10 cellular contexts compared by ENCODE assay signal in the genomic region with DNA sequence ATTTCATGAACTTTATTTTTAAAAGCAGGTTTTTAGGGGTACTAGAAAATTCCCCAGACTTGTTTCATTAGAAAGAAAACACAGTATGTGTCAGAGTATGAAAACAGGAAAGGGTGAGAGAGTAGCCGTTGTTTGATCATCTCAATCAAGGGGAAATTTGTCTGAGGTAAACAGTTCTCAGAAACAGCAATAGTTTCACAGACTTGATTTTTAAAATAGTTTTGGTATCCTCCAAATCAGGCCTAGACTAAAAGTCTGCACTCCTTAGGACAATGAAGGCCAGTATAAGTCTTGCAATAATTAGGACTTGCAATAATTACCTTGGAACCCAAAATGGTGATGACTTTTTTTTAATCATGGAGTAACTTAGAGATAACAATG.
DNase-seq lines count a peak whose midpoint lies in the region; ATAC-seq and TF ChIP-seq lines count a peak whose summit lies in the region.
"Had no signal": no experiment of that assay in that cellular context is flagged by ENCODE, and none has a peak within 500 bp of the region (broad histone marks: within the 10 kb centered on the region; RNA-seq: fewer than 3 reads in every experiment).

No MANE protein-coding gene starts in this region.

- H3K4me1 Mint-ChIP-seq in activated naive CD4-positive, alpha-beta T cell treated with anti-CD3 and anti-CD28 coated beads, Interleukin-2, amount 10 ng/mL, durations not matched to agents 7 days and 5 days: peaks cover 68% of the 10 kb centered on the region
- peaks cover 40% of the 10 kb centered on the region for H3K4me1 Mint-ChIP-seq in activated naive CD8-positive, alpha-beta T cell treated with anti-CD3 and anti-CD28 coated beads, Interleukin-2, amount 10 ng/mL, durations not matched to agents 7 days and 5 days
- H3K4me1 Mint-ChIP-seq in type B pancreatic cell (ENCODE audit: unreplicated experiment) (peaks cover 16% of the 10 kb centered on the region), HFFc6 (ENCODE audit: low read depth) (no peaks in the 10 kb centered on the region)

- no peak for TF ChIP-seq CTCF in type B pancreatic cell (conservative IDR thresholded peaks at IDR 0.05)
- no peak for TF ChIP-seq CTCF in HFFc6 (IDR thresholded peaks at IDR 0.05)

- H3K27me3 Mint-ChIP-seq in activated naive CD4-positive, alpha-beta T cell treated with anti-CD3 and anti-CD28 coated beads, Interleukin-2, amount 10 ng/mL, durations not matched to agents 7 days and 5 days: no peaks in the 10 kb centered on the region
- H3K27me3 Mint-ChIP-seq in activated naive CD8-positive, alpha-beta T cell treated with anti-CD3 and anti-CD28 coated beads, Interleukin-2, amount 10 ng/mL, durations not matched to agents 7 days and 5 days: no peaks in the 10 kb centered on the region
- H3K27me3 Mint-ChIP-seq in type B pancreatic cell (peaks cover 2% of the 10 kb centered on the region), HFFc6 (ENCODE audit: insufficient read depth) (peaks cover 4% of the 10 kb centered on the region; the same call in 1 of the 2 replicates)

- peaks cover 55% of the 10 kb centered on the region for H3K36me3 Mint-ChIP-seq in activated naive CD4-positive, alpha-beta T cell treated with anti-CD3 and anti-CD28 coated beads, Interleukin-2, amount 10 ng/mL, durations not matched to agents 7 days and 5 days
- peaks cover 50% of the 10 kb centered on the region for H3K36me3 Mint-ChIP-seq in activated naive CD8-positive, alpha-beta T cell treated with anti-CD3 and anti-CD28 coated beads, Interleukin-2, amount 10 ng/mL, durations not matched to agents 7 days and 5 days
- H3K36me3 Mint-ChIP-seq in type B pancreatic cell: no peaks in the 10 kb centered on the region
- H3K36me3 Mint-ChIP-seq in HFFc6 (ENCODE audit: low read depth): no peaks in the 10 kb centered on the region

- H3K4me3 Mint-ChIP-seq in activated naive CD4-positive, alpha-beta T cell treated with anti-CD3 and anti-CD28 coated beads, Interleukin-2, amount 10 ng/mL, durations not matched to agents 7 days and 5 days: peak overlapping the region; percentile 72
- peak overlapping the region; percentile 86 for H3K4me3 Mint-ChIP-seq in activated naive CD8-positive, alpha-beta T cell treated with anti-CD3 and anti-CD28 coated beads, Interleukin-2, amount 10 ng/mL, durations not matched to agents 7 days and 5 days
- peak overlapping the region; percentile 15 for H3K4me3 Mint-ChIP-seq in type B pancreatic cell
- H3K4me3 Mint-ChIP-seq in HFFc6: no peak overlapping the region
- H3K4me3 Mint-ChIP-seq: neural crest cell had no signal

- no peak for DNase-seq in activated naive CD4-positive, alpha-beta T cell treated with anti-CD3 and anti-CD28 coated beads, Interleukin-2, amount 10 ng/mL, durations not matched to agents 7 days and 5 days
- DNase-seq in activated naive CD4-positive, alpha-beta T cell (lab: John Stamatoyannopoulos, UW): no peak
- DNase-seq in activated naive CD8-positive, alpha-beta T cell treated with anti-CD3 and anti-CD28 coated beads, Interleukin-2, amount 10 ng/mL, durations not matched to agents 7 days and 5 days: no peak
- DNase-seq in type B pancreatic cell (ENCODE audit: extremely low spot score, unreplicated experiment) (no peak), HFFc6 (no peak), NCI-H2081 (lab: John Stamatoyannopoulos, UW) (no peak)
- no peak for DNase-seq in stimulated activated CD4-positive, alpha-beta T cell treated with anti-CD3 and anti-CD28 coated beads, Interleukin-2, amount 100 ng/mL, for 24 hours
- DNase-seq: MG63 had no signal

- H3K9me3 Mint-ChIP-seq in activated naive CD4-positive, alpha-beta T cell treated with anti-CD3 and anti-CD28 coated beads, Interleukin-2, amount 10 ng/mL, durations not matched to agents 7 days and 5 days: peaks cover 18% of the 10 kb centered on the region
- peaks cover 7% of the 10 kb centered on the region for H3K9me3 Mint-ChIP-seq in activated naive CD8-positive, alpha-beta T cell treated with anti-CD3 and anti-CD28 coated beads, Interleukin-2, amount 10 ng/mL, durations not matched to agents 7 days and 5 days
- no peaks in the 10 kb centered on the region for H3K9me3 Mint-ChIP-seq in type B pancreatic cell
- H3K9me3 Mint-ChIP-seq in HFFc6: no peaks in the 10 kb centered on the region
- H3K9me3 Mint-ChIP-seq: neural crest cell had no signal

- POLR2A ChIA-PET in activated naive CD8-positive, alpha-beta T cell treated with anti-CD3 and anti-CD28 coated beads, Interleukin-2, amount 10 ng/mL, durations not matched to agents 7 days and 5 days (lab: Charles Lee): interaction anchor here (1.0 to 3.1 kb wide), 8 partner anchors 8 to 176 kb away, joined by 3 to 34 read pairs (median 6); a partner anchor contains a TSS

- H3K27ac Mint-ChIP-seq in activated naive CD4-positive, alpha-beta T cell treated with anti-CD3 and anti-CD28 coated beads, Interleukin-2, amount 10 ng/mL, durations not matched to agents 7 days and 5 days: peak overlapping the region; percentile 99
- peak overlapping the region; percentile 99 for H3K27ac Mint-ChIP-seq in activated naive CD8-positive, alpha-beta T cell treated with anti-CD3 and anti-CD28 coated beads, Interleukin-2, amount 10 ng/mL, durations not matched to agents 7 days and 5 days
- H3K27ac Mint-ChIP-seq in type B pancreatic cell: no peak overlapping the region
- H3K27ac Mint-ChIP-seq in HFFc6: no peak overlapping the region

- CTCF ChIA-PET in activated naive CD4-positive, alpha-beta T cell treated with anti-CD3 and anti-CD28 coated beads, Interleukin-2, amount 10 ng/mL, durations not matched to agents 7 days and 5 days (lab: Charles Lee): interaction anchor here (1.3 to 1.4 kb wide), 3 partner anchors 45 to 291 kb away, joined by 3 to 5 read pairs (median 3); no protein-coding TSS in a partner anchor

- peak; percentile 49 for ATAC-seq in HG03095 (IDR thresholded peaks at IDR 0.05; ENCODE audit: unreplicated experiment)
- peak; percentile 90 for ATAC-seq in activated naive CD8-positive, alpha-beta T cell treated with anti-CD3 and anti-CD28 coated beads, Interleukin-2, amount 10 ng/mL, durations not matched to agents 7 days and 5 days (ENCODE audit: low read depth)

Comparison
In these comparisons a context has a peak if more than half of its experiments do, and no peak if none do; other contexts are left out.
1. H3K27ac Mint-ChIP-seq: peak in activated naive CD4-positive, alpha-beta T cell treated with anti-CD3 and anti-CD28 coated beads, Interleukin-2, amount 10 ng/mL, durations not matched to agents 7 days and 5 days (single experiment) and activated naive CD8-positive, alpha-beta T cell treated with anti-CD3 and anti-CD28 coated beads, Interleukin-2, amount 10 ng/mL, durations not matched to agents 7 days and 5 days (single experiment); none in type B pancreatic cell (single experiment) and HFFc6 (single experiment).